Comparison of ENCODE assay signal across 28 cellular contexts in the genomic region with DNA sequence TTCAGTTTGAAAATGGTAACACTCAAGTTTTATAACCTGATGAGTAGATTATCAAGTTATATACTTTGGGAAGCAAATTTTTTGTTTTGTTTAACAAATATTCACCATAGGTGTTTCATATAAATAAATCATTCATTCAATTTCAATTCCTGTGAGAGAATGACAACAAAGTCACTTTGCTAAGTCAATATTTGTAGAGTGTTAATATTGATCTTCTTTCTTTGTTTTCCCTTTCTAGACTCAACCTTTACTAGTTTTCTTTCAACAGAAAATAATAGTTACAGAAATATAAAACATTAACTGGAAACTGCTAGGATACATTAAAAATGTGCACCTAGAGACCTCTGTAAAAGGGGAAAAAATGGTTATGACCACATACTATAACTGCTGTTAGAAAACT.
"Had no signal": no experiment of that assay in that cellular context is flagged by ENCODE, and none has a peak within 500 bp of the region (broad histone marks: within the 10 kb centered on the region; RNA-seq: fewer than 3 reads in every experiment).

No MANE protein-coding gene starts in this region.

- H3K27ac ChIP-seq: left ventricle myocardium inferior, neural progenitor cell, neutrophil, parathyroid adenoma, right atrium auricular region, right lobe of liver, suprapubic skin, thoracic aorta, tibial artery, upper lobe of right lung had no signal

- H3K4me3 ChIP-seq: left ventricle myocardium inferior, lung, neural progenitor cell, right atrium auricular region, right lobe of liver, smooth muscle cell, suprapubic skin, thoracic aorta, tibial artery, upper lobe of right lung had no signal

- H3K27me3 ChIP-seq: neural progenitor cell, neutrophil, right atrium auricular region, right lobe of liver, suprapubic skin, tibial artery, upper lobe of right lung had no signal

- H3K9me3 ChIP-seq: left ventricle myocardium inferior, neutrophil, right atrium auricular region, right lobe of liver, suprapubic skin, thoracic aorta, tibial artery, upper lobe of right lung had no signal

- DNase-seq: hypothalamus; immature natural killer cell; islet precursor cell; left ventricle myocardium inferior; mesendoderm; naive B cell; natural killer cell; nephron progenitor cell; occipital lobe; right lobe of liver; stimulated activated CD4-positive, alpha-beta T cell treated with anti-CD3 and anti-CD28 coated beads, Interleukin-12 subunit alpha, Interleukin-12 subunit beta, amount 100 ng/mL, for 4 hours; stimulated activated CD4-positive, alpha-beta T cell treated with anti-CD3 and anti-CD28 coated beads, Interleukin-15, amount 100 ng/mL, for 24 hours; stimulated activated CD4-positive, alpha-beta T cell treated with anti-CD3 and anti-CD28 coated beads, Interleukin-2, amount 100 ng/mL, for 24 hours; stimulated activated CD4-positive, alpha-beta T cell treated with anti-CD3 and anti-CD28 coated beads, Interleukin-4, amount 100 ng/mL, for 24 hours; stimulated activated naive CD4-positive, alpha-beta T cell; tibial artery; trophoblast cell; upper lobe of right lung had no signal

- ATAC-seq: natural killer cell; stimulated activated effector memory CD8-positive, alpha-beta T cell treated with anti-CD3 and anti-CD28 coated beads, Interleukin-12 subunit alpha, Interleukin-12 subunit beta, amount 100 ng/mL, for 72 hours; upper lobe of right lung had no signal

- H3K4me1 ChIP-seq: left ventricle myocardium inferior, neural progenitor cell, parathyroid adenoma, right atrium auricular region, suprapubic skin, tibial artery, upper lobe of right lung had no signal

- H3K36me3 ChIP-seq: neutrophil had no signal

- FAIRE-seq: urothelium cell line had no signal
